ENCODE assay signal across 17 cellular contexts in the genomic region with DNA sequence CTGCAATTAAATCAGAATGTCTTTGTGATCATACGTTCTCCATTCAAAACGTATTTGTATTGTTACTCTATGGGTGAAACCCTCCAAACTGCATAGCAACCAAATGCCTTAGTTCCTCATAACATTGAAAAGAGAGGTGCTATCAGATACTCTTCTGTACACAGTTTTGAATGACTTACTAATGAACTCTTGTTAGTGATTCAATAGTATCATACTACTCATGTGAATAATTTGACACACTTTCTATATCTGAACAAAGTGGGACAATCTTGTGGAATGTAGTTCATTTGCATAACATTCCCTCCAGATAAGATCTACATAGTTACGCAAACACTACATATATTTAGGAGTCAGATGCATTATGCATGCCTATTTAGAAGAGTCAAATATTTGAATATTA.
"Had no signal": no experiment of that assay in that cellular context is flagged by ENCODE, and none has a peak within 500 bp of the region (broad histone marks: within the 10 kb centered on the region; RNA-seq: fewer than 3 reads in every experiment).

No MANE protein-coding gene starts in this region.

- H3K4me1 Mint-ChIP-seq: activated B cell treated with CpG ODN at 0.5 μM for 24 hours; naive thymus-derived CD4-positive, alpha-beta T cell; stimulated activated naive CD8-positive, alpha-beta T cell treated with anti-CD3 and anti-CD28 coated beads, Interleukin-15, amount 100 ng/mL, for 72 hours had no signal

- H3K9me3 ChIP-seq: gastroesophageal sphincter, mucosa of descending colon, ovary had no signal

- H3K27me3 ChIP-seq: gastroesophageal sphincter, hepatocyte, ovary had no signal

- H3K4me1 ChIP-seq: gastroesophageal sphincter had no signal

- H3K27ac ChIP-seq: gastroesophageal sphincter, hepatocyte, ovary had no signal

- H3K36me3 ChIP-seq: gastroesophageal sphincter, ovary had no signal

- H3K27ac Mint-ChIP-seq: activated B cell treated with CpG ODN at 0.5 μM for 24 hours; activated CD8-positive, alpha-beta T cell treated with anti-CD3 and anti-CD28 coated beads for 36 hours; activated naive CD4-positive, alpha-beta T cell treated with anti-CD3 and anti-CD28 coated beads, Interleukin-2, amount 50 U/mL, for 72 hours; naive thymus-derived CD4-positive, alpha-beta T cell; stimulated activated naive CD8-positive, alpha-beta T cell treated with anti-CD3 and anti-CD28 coated beads, Interleukin-15, amount 100 ng/mL, for 72 hours; type B pancreatic cell had no signal

- H3K4me3 ChIP-seq: gastroesophageal sphincter, hepatocyte, mucosa of descending colon, ovary had no signal

- ATAC-seq: activated CD8-positive, alpha-beta T cell treated with anti-CD3 and anti-CD28 coated beads for 36 hours; activated naive CD4-positive, alpha-beta T cell treated with anti-CD3 and anti-CD28 coated beads, Interleukin-2, amount 50 U/mL, for 72 hours; activated T-cell treated with anti-CD3 and anti-CD28 coated beads, Interleukin-2, amount 50 U/mL, for 4 hours; gastroesophageal sphincter; left lobe of liver; mucosa of descending colon; naive thymus-derived CD4-positive, alpha-beta T cell; stimulated activated naive CD8-positive, alpha-beta T cell treated with anti-CD3 and anti-CD28 coated beads, Interleukin-15, amount 100 ng/mL, for 72 hours had no signal

- H3K4me3 Mint-ChIP-seq: activated B cell treated with CpG ODN at 0.5 μM for 24 hours; activated CD8-positive, alpha-beta T cell treated with anti-CD3 and anti-CD28 coated beads for 36 hours; activated T-cell treated with anti-CD3 and anti-CD28 coated beads, Interleukin-2, amount 50 U/mL, for 4 hours; naive thymus-derived CD4-positive, alpha-beta T cell; stimulated activated naive CD8-positive, alpha-beta T cell treated with anti-CD3 and anti-CD28 coated beads, Interleukin-15, amount 100 ng/mL, for 72 hours; type B pancreatic cell had no signal

- H3K27me3 Mint-ChIP-seq: activated B cell treated with CpG ODN at 0.5 μM for 24 hours; activated CD8-positive, alpha-beta T cell treated with anti-CD3 and anti-CD28 coated beads for 36 hours; naive thymus-derived CD4-positive, alpha-beta T cell; stimulated activated naive CD8-positive, alpha-beta T cell treated with anti-CD3 and anti-CD28 coated beads, Interleukin-15, amount 100 ng/mL, for 72 hours; type B pancreatic cell had no signal

- DNase-seq: activated B cell treated with CpG ODN at 0.5 μM for 24 hours; activated CD4-positive, alpha-beta T cell treated with anti-CD3 and anti-CD28 coated beads for 48 hours; activated CD8-positive, alpha-beta T cell treated with anti-CD3 and anti-CD28 coated beads for 36 hours; activated gamma-delta T cell; activated T-cell treated with anti-CD3 and anti-CD28 coated beads, Interleukin-2, amount 50 U/mL, for 4 hours; caudate nucleus; mammary epithelial cell; mucosa of descending colon; naive thymus-derived CD4-positive, alpha-beta T cell; ovary; stimulated activated CD4-positive, alpha-beta T cell treated with anti-CD3 and anti-CD28 coated beads, Interleukin-1b, Interleukin-23, amount 100 ng/mL, for 48 hours; stimulated activated naive CD8-positive, alpha-beta T cell treated with anti-CD3 and anti-CD28 coated beads, Interleukin-15, amount 100 ng/mL, for 72 hours had no signal

- H3K36me3 Mint-ChIP-seq: activated naive CD4-positive, alpha-beta T cell treated with anti-CD3 and anti-CD28 coated beads, Interleukin-2, amount 50 U/mL, for 72 hours; naive thymus-derived CD4-positive, alpha-beta T cell; type B pancreatic cell had no signal

- H3K9me3 Mint-ChIP-seq: activated B cell treated with CpG ODN at 0.5 μM for 24 hours, type B pancreatic cell had no signal
